ENCODE assay signal across 10 cellular contexts in genomic region chrX:139933904-139934303, GRCh38. TPM values are rescaled to one million over a fixed set of nuclear protein-coding genes. Genes with fewer than 3 reads are reported as not detected.
DNase-seq lines count a peak whose midpoint lies in the region; ATAC-seq and TF ChIP-seq lines count a peak whose summit lies in the region.
"Had no signal": no experiment of that assay in that cellular context is flagged by ENCODE, and none has a peak within 500 bp of the region (broad histone marks: within the 10 kb centered on the region; RNA-seq: fewer than 3 reads in every experiment).

No MANE protein-coding gene starts in this region.

- dilution Hi-C loops in mammary epithelial cell (cut with HindIII; ENCODE audit: low sequenced_read_pairs) = no loop called here

- H3K4me3 ChIP-seq in mammary epithelial cell (replicated peaks in 1 of 3; ENCODE audit: insufficient read depth in 1 of 3, low read depth in 2 of 3, low read length in 3 of 3) (peak overlapping the region in 2 of 3 experiments; percentile 38 to 58), mucosa of stomach (ENCODE audit: low read length) (peak overlapping the region; percentile 63)

- H3K4me2 ChIP-seq in mammary epithelial cell (ENCODE audit: insufficient read depth, low read depth, low read length) = peak overlapping the region; percentile 73

- DNase-seq in HuH-7 (ENCODE audit: low spot score) (peak; percentile 6), mammary epithelial cell (no peak), Ammon's horn (ENCODE audit: low spot score) (no peak), HCEC 1CT (no peak)

- no TSS peak for BruUV-seq in mammary epithelial cell (replicated peaks; lab: Mats Ljungman, UMichigan)

- no peaks in the 10 kb centered on the region for H4K20me1 ChIP-seq in mammary epithelial cell (ENCODE audit: insufficient read depth, low read length)

- H3K36me3 ChIP-seq in mammary epithelial cell (ENCODE audit: insufficient read depth, low read length) (no peaks in the 10 kb centered on the region), mucosa of stomach (ENCODE audit: control insufficient read depth, insufficient read depth, low read length) (no peaks in the 10 kb centered on the region)

- 60% methylated on average over 15 of the region's 15 CpGs for WGBS in mammary epithelial cell (ENCODE audit: low coverage, missing lambda C conversion rate)

- H3K79me2 ChIP-seq in mammary epithelial cell (ENCODE audit: insufficient read depth, low read length) = peaks cover 28% of the 10 kb centered on the region

- H3K9me3 ChIP-seq in mammary epithelial cell (replicated peaks; ENCODE audit: insufficient read depth, low read length) = no peaks in the 10 kb centered on the region
- H3K9me3 ChIP-seq in mucosa of stomach (ENCODE audit: control insufficient read depth, low read length) = no peaks in the 10 kb centered on the region

- in situ Hi-C loops in mammary epithelial cell (cut with MboI; ENCODE audit: low sequenced_read_pairs in 2 of 2) = loop anchor here in 1 of 2 donors (25.0 kb wide), 1 partner anchor 1172 kb away; no protein-coding TSS in a partner anchor

- no peaks in the 10 kb centered on the region for H3K27me3 ChIP-seq in mammary epithelial cell (ENCODE audit: insufficient read depth, low read length)
- no peaks in the 10 kb centered on the region for H3K27me3 ChIP-seq in mucosa of stomach (ENCODE audit: control insufficient read depth, insufficient read depth, low read length)

- peak overlapping the region; percentile 53 for H3K9ac ChIP-seq in mammary epithelial cell (ENCODE audit: insufficient read depth, low read length)
- peak overlapping the region; percentile 80 for H3K9ac ChIP-seq in mucosa of stomach (ENCODE audit: low read length)

- ATAC-seq in GM19324 (IDR thresholded peaks at IDR 0.05; ENCODE audit: low FRiP score, unreplicated experiment) (no peak), GM21381 (IDR thresholded peaks at IDR 0.05; ENCODE audit: unreplicated experiment) (no peak)

- TF ChIP-seq CTCF in 22Rv1 (IDR thresholded peaks at IDR 0.05) (no peak), mammary epithelial cell (conservative IDR thresholded peaks at IDR 0.05 in 1 of 2, IDR thresholded peaks at IDR 0.05 in 1 of 2; ENCODE audit: extremely low read depth in 1 of 2, insufficient read depth in 1 of 2, low read depth in 1 of 2, low read length in 2 of 2) (no peak)

- peak overlapping the region; percentile 94 for H2AFZ ChIP-seq in mammary epithelial cell (ENCODE audit: low read depth, low read length)

- CTCF ChIA-PET in mammary epithelial cell (lab: Charles Lee; ENCODE audit: low non-redundant PET) = no interaction called here

- intact Hi-C loops in mammary epithelial cell (cut with micrococcal nuclease) = loop anchor here (2.0 to 10.0 kb wide), 4 partner anchors 33 to 372 kb away; no protein-coding TSS in a partner anchor

- no peaks in the 10 kb centered on the region for H3K4me1 ChIP-seq in mammary epithelial cell (ENCODE audit: insufficient read depth, low read length)
- H3K4me1 ChIP-seq in mucosa of stomach (ENCODE audit: control insufficient read depth, insufficient read depth, low read length) = no peaks in the 10 kb centered on the region

- H3K27ac ChIP-seq in 22Rv1 = peak overlapping the region; percentile 79
- no peak overlapping the region for H3K27ac ChIP-seq in mammary epithelial cell (ENCODE audit: insufficient read depth, low read depth, low read length)

RNA-seq across cellular contexts. Expression of gene ATP11C, which starts 1.1 kb away (rescaled TPM):
- 10 to 100 TPM; 10.8 to 25.0 TPM for total RNA-seq in mammary epithelial cell
- polyA plus RNA-seq in mammary epithelial cell = 6.7 TPM
- polyA minus RNA-seq in mammary epithelial cell = 10.8 TPM

RNA-seq across cellular contexts. Expression of gene CXorf66, which starts 31.4 kb away (rescaled TPM):
- total RNA-seq in mammary epithelial cell = not detected
- polyA plus RNA-seq in mammary epithelial cell = not detected
- polyA minus RNA-seq in mammary epithelial cell = not detected
- total RNA-seq: LHCN-M2, subcutaneous adipose tissue had no signal
